ENCODE assay signal across 1 cellular context in genomic region chr2:54115284-54116137, GRCh38.
TF ChIP-seq lines count a peak whose summit lies in the region.

ACYP2 (plus strand) TSS chr2:54115615.

TF ChIP-seq in HCT116, 20 proteins besides CTCF, POLR2A, EP300 and RAD21 (continued from another document):
- TF ChIP-seq SIN3A (IDR thresholded peaks at IDR 0.05; ENCODE audit: low read depth) = peak; percentile 34; the same call in 1 of the 2 replicates
- TF ChIP-seq YY1 (IDR thresholded peaks at IDR 0.05; ENCODE audit: extremely low read depth, insufficient replicate concordance, low read depth, low read length) = peak; percentile 90
- no peak for TF ChIP-seq ATF3 (IDR thresholded peaks at IDR 0.05)
